ENCODE assay signal across 9 cellular contexts in the genomic region with DNA sequence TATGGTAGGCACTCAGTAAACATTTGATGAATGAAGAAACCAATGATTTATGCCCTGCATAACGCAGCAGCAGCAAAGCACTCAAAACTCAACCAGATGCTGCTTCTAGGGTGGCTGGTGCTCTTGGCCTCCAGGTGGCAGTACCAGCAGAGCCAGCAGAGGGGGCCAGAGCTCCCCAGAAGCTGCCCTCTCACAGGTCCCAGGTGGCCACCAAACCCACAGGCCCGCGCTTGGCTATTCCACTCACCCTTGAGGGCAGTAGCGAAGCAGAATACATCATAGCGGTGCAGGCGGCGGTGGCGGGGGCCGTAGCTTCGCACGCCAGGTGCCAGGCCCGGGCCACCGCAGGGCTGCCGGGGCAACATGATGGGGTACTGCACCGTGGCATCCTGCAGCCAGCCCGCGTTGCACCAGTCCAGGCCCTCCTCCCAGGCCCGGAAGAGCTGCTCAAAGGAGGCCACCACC. TPM values are rescaled to one million over a fixed set of nuclear protein-coding genes. Genes with fewer than 3 reads are reported as not detected.
DNase-seq lines count a peak whose midpoint lies in the region; ATAC-seq and TF ChIP-seq lines count a peak whose summit lies in the region.
"Had no signal": no experiment of that assay in that cellular context is flagged by ENCODE, and none has a peak within 500 bp of the region (broad histone marks: within the 10 kb centered on the region; RNA-seq: fewer than 3 reads in every experiment).

No MANE protein-coding gene starts in this region.

- H3K27me3 Mint-ChIP-seq in activated CD4-positive, alpha-beta memory T cell treated with anti-CD3 and anti-CD28 coated beads, Interleukin-2, amount 10 ng/mL, durations not matched to agents 7 days and 5 days: no peaks in the 10 kb centered on the region

- CTCF ChIA-PET in activated CD4-positive, alpha-beta memory T cell treated with anti-CD3 and anti-CD28 coated beads, Interleukin-2, amount 10 ng/mL, durations not matched to agents 7 days and 5 days (lab: Charles Lee): interaction anchor here (0.6 to 2.4 kb wide), 12 partner anchors 9 to 375 kb away, joined by 3 to 19 read pairs (median 3); no protein-coding TSS in a partner anchor

- intact Hi-C loops in sciatic nerve (cut with DNase I): no loop called here

- no peak overlapping the region for H3K4me3 Mint-ChIP-seq in activated CD4-positive, alpha-beta memory T cell treated with anti-CD3 and anti-CD28 coated beads, Interleukin-2, amount 10 ng/mL, durations not matched to agents 7 days and 5 days
- H3K4me3 Mint-ChIP-seq: naive B cell had no signal

- H3K4me3 ChIP-seq in fibroblast of the aortic adventitia (ENCODE audit: low read depth, low read length): no peak overlapping the region

- TF ChIP-seq CTCF in fibroblast of the aortic adventitia (IDR thresholded peaks at IDR 0.05; ENCODE audit: insufficient read depth, low read length): peak; percentile 75

- H3K9me3 Mint-ChIP-seq in activated CD4-positive, alpha-beta memory T cell treated with anti-CD3 and anti-CD28 coated beads, Interleukin-2, amount 10 ng/mL, durations not matched to agents 7 days and 5 days: no peaks in the 10 kb centered on the region
- H3K9me3 Mint-ChIP-seq: naive B cell had no signal

- DNase-seq in DMS153 (lab: John Stamatoyannopoulos, UW) (peak; percentile 2), NCI-H2196 treated with DMSO at 0.1 percent for 48 hours (lab: John Stamatoyannopoulos, UW; ENCODE audit: unreplicated experiment) (peak; percentile 5), fibroblast of the aortic adventitia (ENCODE audit: low read depth) (peak; percentile 34), sciatic nerve (ENCODE audit: low spot score) (no peak), KG1 (lab: John Stamatoyannopoulos, UW) (no peak)
- peak; percentile 52 for DNase-seq in activated CD4-positive, alpha-beta memory T cell treated with anti-CD3 and anti-CD28 coated beads, Interleukin-2, amount 10 ng/mL, durations not matched to agents 7 days and 5 days
- DNase-seq: naive B cell had no signal

- POLR2A ChIA-PET in activated CD4-positive, alpha-beta memory T cell treated with anti-CD3 and anti-CD28 coated beads, Interleukin-2, amount 10 ng/mL, durations not matched to agents 7 days and 5 days (lab: Charles Lee): no interaction called here

- H3K4me1 Mint-ChIP-seq in activated CD4-positive, alpha-beta memory T cell treated with anti-CD3 and anti-CD28 coated beads, Interleukin-2, amount 10 ng/mL, durations not matched to agents 7 days and 5 days: no peaks in the 10 kb centered on the region

- peaks cover 13% of the 10 kb centered on the region for H3K36me3 Mint-ChIP-seq in activated CD4-positive, alpha-beta memory T cell treated with anti-CD3 and anti-CD28 coated beads, Interleukin-2, amount 10 ng/mL, durations not matched to agents 7 days and 5 days (ENCODE audit: low read depth)

- H3K27ac Mint-ChIP-seq in activated CD4-positive, alpha-beta memory T cell treated with anti-CD3 and anti-CD28 coated beads, Interleukin-2, amount 10 ng/mL, durations not matched to agents 7 days and 5 days: no peak overlapping the region

- ATAC-seq in GM21390 (IDR thresholded peaks at IDR 0.05; ENCODE audit: unreplicated experiment) (peak; percentile 74), sciatic nerve (peak; percentile 27), GM21447 (IDR thresholded peaks at IDR 0.05; ENCODE audit: unreplicated experiment) (no peak)

RNA-seq across cellular contexts. Expression of gene HAPLN3, which starts 16.6 kb away (rescaled TPM):
- total RNA-seq in activated CD4-positive, alpha-beta memory T cell treated with anti-CD3 and anti-CD28 coated beads, Interleukin-2, amount 10 ng/mL, durations not matched to agents 7 days and 5 days: 10 to 100 TPM; 66.9 to 67.5 TPM
- total RNA-seq in fibroblast of the aortic adventitia (ENCODE audit: low replicate concordance) (2.8 and 14.6 TPM in 2 replicates), sciatic nerve (15.9 TPM)

RNA-seq across cellular contexts. Expression of gene MFGE8, which starts 34.4 kb away (rescaled TPM):
- total RNA-seq in activated CD4-positive, alpha-beta memory T cell treated with anti-CD3 and anti-CD28 coated beads, Interleukin-2, amount 10 ng/mL, durations not matched to agents 7 days and 5 days: 10 to 100 TPM; 46.5 to 51.1 TPM
- total RNA-seq in fibroblast of the aortic adventitia (ENCODE audit: low replicate concordance) (59.5 and 217 TPM in 2 replicates), sciatic nerve (334 TPM)

Comparison
In these comparisons a context has a peak if more than half of its experiments do, and no peak if none do; other contexts are left out.
1. DNase-seq: peak in DMS153 (single experiment), NCI-H2196 treated with DMSO at 0.1 percent for 48 hours (single experiment), activated CD4-positive, alpha-beta memory T cell treated with anti-CD3 and anti-CD28 coated beads, Interleukin-2, amount 10 ng/mL, durations not matched to agents 7 days and 5 days (single experiment) and fibroblast of the aortic adventitia (single experiment); none in sciatic nerve (single experiment) and KG1 (single experiment).